In genomic region chr2:72750466-72750865, GRCh38 we compare ENCODE assay signal across 29 cellular contexts.
"Had no signal": no experiment of that assay in that cellular context is flagged by ENCODE, and none has a peak within 500 bp of the region (broad histone marks: within the 10 kb centered on the region; RNA-seq: fewer than 3 reads in every experiment).

No MANE protein-coding gene starts in this region.

- DNase-seq: cerebellar nuclear complex; dorsolateral prefrontal cortex; effector CD4-positive, alpha-beta T cell; esophagus squamous epithelium; foreskin melanocyte; glutamatergic neuron; heart right ventricle; hypothalamus; immature natural killer cell; islet precursor cell; kidney glomerular epithelial cell; left colon; midbrain; naive thymus-derived CD4-positive, alpha-beta T cell; nucleus accumbens; psoas muscle; right cardiac atrium; sigmoid colon; spleen; stimulated activated CD4-positive, alpha-beta T cell treated with anti-CD3 and anti-CD28 coated beads, Interleukin-4, amount 100 ng/mL, for 4 hours; stimulated activated naive B cell treated with anti-CD40 and anti-IgM and Interleukin-4, amounts not matched to agents 10 μg/mL and 1 μg/mL and 100 μg/mL, for 72 hours; transverse colon; upper lobe of right lung; uterus had no signal

- H3K36me3 Mint-ChIP-seq: immature natural killer cell; memory B cell; naive thymus-derived CD4-positive, alpha-beta T cell; stimulated activated naive B cell treated with anti-CD40 and anti-IgM and Interleukin-4, amounts not matched to agents 10 μg/mL and 1 μg/mL and 100 μg/mL, for 72 hours had no signal

- H3K27me3 ChIP-seq: dorsolateral prefrontal cortex, esophagus squamous epithelium, heart right ventricle, sigmoid colon, spleen, transverse colon, upper lobe of right lung, uterus had no signal

- H3K27ac ChIP-seq: dorsolateral prefrontal cortex, esophagus squamous epithelium, heart right ventricle, psoas muscle, sigmoid colon, skin epidermis, spleen, transverse colon, upper lobe of right lung, uterus had no signal

- H3K9me3 ChIP-seq: esophagus squamous epithelium, heart right ventricle, psoas muscle, sigmoid colon, spleen, transverse colon, upper lobe of right lung, uterus had no signal

- H3K4me3 ChIP-seq: dorsolateral prefrontal cortex, esophagus squamous epithelium, heart right ventricle, lung, psoas muscle, sigmoid colon, skin epidermis, spleen, transverse colon, upper lobe of right lung, uterus had no signal

- ATAC-seq: left colon; naive thymus-derived CD4-positive, alpha-beta T cell; psoas muscle; right cardiac atrium; stimulated activated naive B cell treated with anti-CD40 and anti-IgM and Interleukin-4, amounts not matched to agents 10 μg/mL and 1 μg/mL and 100 μg/mL, for 72 hours; upper lobe of right lung had no signal

- H3K27ac Mint-ChIP-seq: immature natural killer cell; memory B cell; naive thymus-derived CD4-positive, alpha-beta T cell; nephron; stimulated activated naive B cell treated with anti-CD40 and anti-IgM and Interleukin-4, amounts not matched to agents 10 μg/mL and 1 μg/mL and 100 μg/mL, for 72 hours; stimulated activated naive CD8-positive, alpha-beta T cell treated with anti-CD3 and anti-CD28 coated beads, Interleukin-15, Interleukin-2, amounts not matched to agents 100 ng/mL and 50 ng/mL, for 24 hours had no signal

- H3K9me3 Mint-ChIP-seq: immature natural killer cell; memory B cell; naive thymus-derived CD4-positive, alpha-beta T cell; nephron; stimulated activated naive B cell treated with anti-CD40 and anti-IgM and Interleukin-4, amounts not matched to agents 10 μg/mL and 1 μg/mL and 100 μg/mL, for 72 hours; stimulated activated naive CD8-positive, alpha-beta T cell treated with anti-CD3 and anti-CD28 coated beads, Interleukin-15, Interleukin-2, amounts not matched to agents 100 ng/mL and 50 ng/mL, for 24 hours had no signal

- H3K4me1 Mint-ChIP-seq: immature natural killer cell; memory B cell; naive thymus-derived CD4-positive, alpha-beta T cell; stimulated activated naive B cell treated with anti-CD40 and anti-IgM and Interleukin-4, amounts not matched to agents 10 μg/mL and 1 μg/mL and 100 μg/mL, for 72 hours had no signal

- H3K27me3 Mint-ChIP-seq: memory B cell; naive thymus-derived CD4-positive, alpha-beta T cell; stimulated activated naive B cell treated with anti-CD40 and anti-IgM and Interleukin-4, amounts not matched to agents 10 μg/mL and 1 μg/mL and 100 μg/mL, for 72 hours; stimulated activated naive CD8-positive, alpha-beta T cell treated with anti-CD3 and anti-CD28 coated beads, Interleukin-15, Interleukin-2, amounts not matched to agents 100 ng/mL and 50 ng/mL, for 24 hours had no signal

- H3K4me1 ChIP-seq: psoas muscle, transverse colon, uterus had no signal

- H3K36me3 ChIP-seq: esophagus squamous epithelium, heart right ventricle, sigmoid colon, spleen, transverse colon, upper lobe of right lung, uterus had no signal

- H3K4me3 Mint-ChIP-seq: immature natural killer cell; memory B cell; naive thymus-derived CD4-positive, alpha-beta T cell; nephron; stimulated activated naive B cell treated with anti-CD40 and anti-IgM and Interleukin-4, amounts not matched to agents 10 μg/mL and 1 μg/mL and 100 μg/mL, for 72 hours; stimulated activated naive CD8-positive, alpha-beta T cell treated with anti-CD3 and anti-CD28 coated beads, Interleukin-15, Interleukin-2, amounts not matched to agents 100 ng/mL and 50 ng/mL, for 24 hours had no signal
